ENCODE assay signal across 8 cellular contexts in the genomic region with DNA sequence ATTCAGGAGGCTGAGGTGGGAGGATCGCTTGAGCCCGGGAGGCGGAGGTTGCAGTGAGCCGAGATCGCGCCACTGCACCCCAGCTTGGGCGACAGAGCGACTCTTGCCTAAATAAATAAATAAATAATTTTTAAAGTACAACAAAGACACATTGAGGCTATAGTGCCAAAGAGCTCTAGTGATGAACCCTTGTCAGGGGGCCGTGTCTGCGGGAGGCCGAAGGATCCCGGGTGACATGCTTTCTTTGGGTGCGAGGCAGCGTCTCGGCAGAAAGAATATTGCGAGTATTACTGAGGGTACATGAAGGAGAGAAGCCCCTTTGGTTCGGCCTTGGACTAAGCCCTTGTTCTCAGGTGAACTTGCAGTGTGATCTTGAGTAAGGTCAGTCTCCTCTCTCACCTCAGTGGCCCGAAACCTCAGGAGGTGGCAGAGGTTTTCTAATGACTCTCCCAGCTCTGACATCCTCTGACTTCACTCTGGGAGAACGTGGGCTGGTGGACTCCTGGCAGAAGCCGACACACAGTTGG. TPM values are rescaled to one million over a fixed set of nuclear protein-coding genes. Genes with fewer than 3 reads are reported as not detected.
A peak's percentile ranks its signal among the peaks of the same experiment; 100 is the strongest.
DNase-seq lines count a peak whose midpoint lies in the region; ATAC-seq and TF ChIP-seq lines count a peak whose summit lies in the region.

No MANE protein-coding gene starts in this region.

- H3K4me3 ChIP-seq in mesendoderm (ENCODE audit: low read length) (peak overlapping the region; percentile 33), upper lobe of left lung (peak overlapping the region in 3 of 4 donors; percentile 76 to 95 (median 80))

- peak overlapping the region; percentile 23 for H2BK5ac ChIP-seq in mesendoderm (ENCODE audit: low read length)

- no CpG with 5 or more reads among the region's 20 CpGs for WGBS in mesendoderm (ENCODE audit: extremely low coverage, insufficient coverage, low lambda C conversion rate)
- 59 to 79% methylated on average over 16 to 20 of the region's 20 CpGs for whole genome bisulfite sequencing in upper lobe of left lung, 2 donors

- POLR2A ChIA-PET in MCF 10A (lab: Yijun Ruan, JAX), result interaction anchor here (0.6 to 3.5 kb wide), 9 partner anchors 10 to 154 kb away, joined by 3 to 16 read pairs (median 4); a partner anchor contains a TSS

- no peak overlapping the region for H2AK5ac ChIP-seq in mesendoderm (ENCODE audit: low read length)

- no peak overlapping the region for H3K18ac ChIP-seq in mesendoderm (ENCODE audit: low read length)

- H3K36me3 Mint-ChIP-seq in MCF 10A (ENCODE audit: insufficient read depth, unreplicated experiment), result no peaks in the 10 kb centered on the region

- peak overlapping the region; percentile 76 for H3K4me3 Mint-ChIP-seq in MCF 10A (ENCODE audit: unreplicated experiment)

- ATAC-seq in Right ventricle myocardium inferior, result no peak
- ATAC-seq in Right ventricle myocardium superior (ENCODE audit: poor library complexity), result no peak
- no peak for ATAC-seq in upper lobe of left lung (ENCODE audit: low FRiP score in 2 of 2)

- H3K4me1 ChIP-seq in mesendoderm (ENCODE audit: control insufficient read depth, low read depth, low read length) (peaks cover 7% of the 10 kb centered on the region), upper lobe of left lung (peaks cover 5 to 15% (median 13%) of the 10 kb centered on the region in 4 donors)

- CTCF ChIA-PET in MCF 10A (lab: Yijun Ruan, JAX), result interaction anchor here (0.7 to 1.1 kb wide), 2 partner anchors 15 to 51 kb away, joined by 3 read pairs; no protein-coding TSS in a partner anchor

- peak overlapping the region; percentile 70 for H3K9ac ChIP-seq in mesendoderm (ENCODE audit: low read length)

- H2BK15ac ChIP-seq in mesendoderm (replicated peaks; ENCODE audit: low read depth), result no peak overlapping the region

- H3K79me1 ChIP-seq in mesendoderm (ENCODE audit: low read length), result peaks cover 2% of the 10 kb centered on the region

- peak overlapping the region; percentile 94 for H3K4me2 ChIP-seq in mesendoderm (ENCODE audit: low read length)

- no peak overlapping the region for H4K5ac ChIP-seq in mesendoderm (ENCODE audit: low read length)

- intact Hi-C loops in Right ventricle myocardium inferior (cut with DNase I), result no loop called here
- intact Hi-C loops in Right ventricle myocardium superior (cut with DNase I), result no loop called here
- intact Hi-C loops in MCF 10A (cut with micrococcal nuclease), result no loop called here

- TF ChIP-seq POLR2A in upper lobe of left lung (IDR thresholded peaks at IDR 0.05), result no peak

- H3K36me3 ChIP-seq in mesendoderm (ENCODE audit: control insufficient read depth, insufficient read depth, low read length), result no peaks in the 10 kb centered on the region
- no peaks in the 10 kb centered on the region for H3K36me3 ChIP-seq in upper lobe of left lung

- no TSS peak for BruUV-seq in MCF 10A (replicated peaks; lab: Mats Ljungman, UMichigan)

- no peaks in the 10 kb centered on the region for H3K9me3 Mint-ChIP-seq in MCF 10A (ENCODE audit: unreplicated experiment)

- peaks cover 19% of the 10 kb centered on the region for H3K27me3 Mint-ChIP-seq in MCF 10A (ENCODE audit: insufficient read depth, unreplicated experiment)

- H3K27ac ChIP-seq in mesendoderm (ENCODE audit: low read depth, low read length) (no peak overlapping the region), upper lobe of left lung (peak overlapping the region in 3 of 4 donors; percentile 76 to 88 (median 77))

- no peak overlapping the region for H2BK120ac ChIP-seq in mesendoderm (ENCODE audit: low read depth, low read length)

- no peak overlapping the region for H3K23ac ChIP-seq in mesendoderm (ENCODE audit: low read length)

- DNase-seq in Right ventricle myocardium inferior (ENCODE audit: missing footprints) (peak; percentile 57), Right ventricle myocardium superior (no peak), MCF 10A (ENCODE audit: unreplicated experiment) (no peak), mesendoderm (no peak), upper lobe of left lung (peak in 1 of 2 donors; percentile 29), iPS-NIHi11 (ENCODE audit: low spot score) (no peak), kidney glomerular epithelial cell (lab: John Stamatoyannopoulos, UW) (no peak), hippocampal formation (lab: John Stamatoyannopoulos, UW) (no peak)

- H3K9me3 ChIP-seq in upper lobe of left lung, result no peaks in the 10 kb centered on the region

- H3K27me3 ChIP-seq in mesendoderm (ENCODE audit: insufficient read depth, low read length, poor library complexity) (no peaks in the 10 kb centered on the region), upper lobe of left lung (no peaks in the 10 kb centered on the region)

- TF ChIP-seq EP300 in upper lobe of left lung (IDR thresholded peaks at IDR 0.05), result no peak

- H3K27ac Mint-ChIP-seq in MCF 10A (ENCODE audit: low read depth, unreplicated experiment), result no peak overlapping the region

- no peak for TF ChIP-seq CTCF in MCF 10A (IDR thresholded peaks at IDR 0.05; ENCODE audit: unreplicated experiment)
- no peak for TF ChIP-seq CTCF in upper lobe of left lung (IDR thresholded peaks at IDR 0.05)

- H3K79me2 ChIP-seq in mesendoderm (ENCODE audit: control insufficient read depth, insufficient read depth, low read length), result no peaks in the 10 kb centered on the region

- H3K56ac ChIP-seq in mesendoderm (ENCODE audit: low read length), result peak overlapping the region; percentile 93

- no peak overlapping the region for H3K4ac ChIP-seq in mesendoderm (ENCODE audit: low read depth, low read length)

- no peak overlapping the region for H4K8ac ChIP-seq in mesendoderm (ENCODE audit: low read depth, low read length)

- peaks cover 24% of the 10 kb centered on the region for H3K4me1 Mint-ChIP-seq in MCF 10A (ENCODE audit: insufficient read depth, unreplicated experiment)

RNA-seq across cellular contexts. Expression of a gene that starts 0.4 kb away (rescaled TPM):
- total RNA-seq in Right ventricle myocardium inferior (5.5 TPM), Right ventricle myocardium superior (4.6 TPM), MCF 10A (2022) (3.3 and 3.7 TPM in 2 replicates), upper lobe of left lung (10 to 100 TPM in 4 of 6 donors, 1 to 10 TPM in 2; 8.4 to 17.6 (median 11.0) TPM)
- 9.1 TPM for polyA plus RNA-seq in mesendoderm (2013, experiment 1 of 2)
- 8.9 TPM for polyA plus RNA-seq in mesendoderm (2013, experiment 2 of 2)
